1 cellular context compared by ENCODE assay signal in the genomic region with DNA sequence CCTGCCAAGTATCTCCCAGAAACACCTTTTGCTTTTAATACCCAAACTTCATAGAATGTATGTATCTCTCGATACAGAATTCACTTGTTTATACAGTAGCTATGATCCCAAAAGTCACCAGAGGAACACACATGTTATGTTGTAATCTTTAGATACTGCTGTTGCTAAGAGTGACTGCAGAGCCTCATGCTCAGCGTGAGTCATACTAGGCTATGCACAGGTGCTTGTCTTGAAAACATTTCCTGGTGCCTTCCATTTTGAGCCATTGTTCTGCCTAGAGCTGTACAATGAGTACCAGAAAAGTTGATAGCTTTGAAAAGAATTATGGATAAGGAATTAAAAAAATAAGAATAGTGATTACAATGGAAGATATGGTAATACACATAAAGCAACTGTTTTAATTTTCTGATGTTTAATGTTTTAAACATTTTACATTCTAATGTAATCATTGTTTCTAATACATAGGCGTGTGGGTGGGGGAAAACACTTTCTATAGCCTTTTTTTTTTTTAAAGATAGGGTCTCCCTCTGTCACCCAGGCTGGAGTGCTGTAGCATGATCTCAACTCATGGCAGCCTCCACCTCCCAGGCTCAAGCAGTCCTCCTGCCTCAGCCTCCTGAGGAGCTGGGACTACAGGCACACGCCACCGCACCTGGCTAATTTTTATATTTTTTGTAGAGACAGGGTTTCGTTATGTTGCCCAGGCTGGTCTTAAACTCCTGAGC.
A peak's percentile ranks its signal among the peaks of the same experiment; 100 is the strongest.
TF ChIP-seq lines count a peak whose summit lies in the region.

No MANE protein-coding gene starts in this region.

TF ChIP-seq in H1, 55 proteins besides CTCF, POLR2A, EP300 and RAD21 (continued from another document):
- TF ChIP-seq, protein P1, sequence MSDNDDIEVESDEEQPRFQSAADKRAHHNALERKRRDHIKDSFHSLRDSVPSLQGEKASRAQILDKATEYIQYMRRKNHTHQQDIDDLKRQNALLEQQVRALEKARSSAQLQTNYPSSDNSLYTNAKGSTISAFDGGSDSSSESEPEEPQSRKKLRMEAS (IDR thresholded peaks at IDR 0.05): 0 out of 2 replicates have a peak, but pooled peaks have one; percentile 20
- TF ChIP-seq ZNF274 (IDR thresholded peaks at IDR 0.05; ENCODE audit: borderline replicate concordance, extremely low read depth, low read length) (no peak), SIX5 (IDR thresholded peaks at IDR 0.05; ENCODE audit: low read depth, low read length) (no peak), TAF7 (optimal IDR thresholded peaks at IDR 0.05; ENCODE audit: borderline replicate concordance, low read depth, low read length) (no peak), JUND (IDR thresholded peaks at IDR 0.05; ENCODE audit: low read length) (peak; percentile 38; the same call in 1 of the 2 replicates), EZH2 (IDR thresholded peaks at IDR 0.05; ENCODE audit: low read depth, low read length, severe bottlenecking) (no peak), SP4 (IDR thresholded peaks at IDR 0.05; ENCODE audit: low read length) (no peak; the same call in 1 of the 2 replicates)
- TF ChIP-seq, protein P2, sequence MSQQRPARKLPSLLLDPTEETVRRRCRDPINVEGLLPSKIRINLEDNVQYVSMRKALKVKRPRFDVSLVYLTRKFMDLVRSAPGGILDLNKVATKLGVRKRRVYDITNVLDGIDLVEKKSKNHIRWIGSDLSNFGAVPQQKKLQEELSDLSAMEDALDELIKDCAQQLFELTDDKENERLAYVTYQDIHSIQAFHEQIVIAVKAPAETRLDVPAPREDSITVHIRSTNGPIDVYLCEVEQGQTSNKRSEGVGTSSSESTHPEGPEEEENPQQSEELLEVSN (IDR thresholded peaks at IDR 0.05): no peak
- TF ChIP-seq, protein P3, sequence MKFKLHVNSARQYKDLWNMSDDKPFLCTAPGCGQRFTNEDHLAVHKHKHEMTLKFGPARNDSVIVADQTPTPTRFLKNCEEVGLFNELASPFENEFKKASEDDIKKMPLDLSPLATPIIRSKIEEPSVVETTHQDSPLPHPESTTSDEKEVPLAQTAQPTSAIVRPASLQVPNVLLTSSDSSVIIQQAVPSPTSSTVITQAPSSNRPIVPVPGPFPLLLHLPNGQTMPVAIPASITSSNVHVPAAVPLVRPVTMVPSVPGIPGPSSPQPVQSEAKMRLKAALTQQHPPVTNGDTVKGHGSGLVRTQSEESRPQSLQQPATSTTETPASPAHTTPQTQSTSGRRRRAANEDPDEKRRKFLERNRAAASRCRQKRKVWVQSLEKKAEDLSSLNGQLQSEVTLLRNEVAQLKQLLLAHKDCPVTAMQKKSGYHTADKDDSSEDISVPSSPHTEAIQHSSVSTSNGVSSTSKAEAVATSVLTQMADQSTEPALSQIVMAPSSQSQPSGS (IDR thresholded peaks at IDR 0.05; ENCODE audit: low read length): no peak
